ENCODE assay signal across 3 cellular contexts in the genomic region with DNA sequence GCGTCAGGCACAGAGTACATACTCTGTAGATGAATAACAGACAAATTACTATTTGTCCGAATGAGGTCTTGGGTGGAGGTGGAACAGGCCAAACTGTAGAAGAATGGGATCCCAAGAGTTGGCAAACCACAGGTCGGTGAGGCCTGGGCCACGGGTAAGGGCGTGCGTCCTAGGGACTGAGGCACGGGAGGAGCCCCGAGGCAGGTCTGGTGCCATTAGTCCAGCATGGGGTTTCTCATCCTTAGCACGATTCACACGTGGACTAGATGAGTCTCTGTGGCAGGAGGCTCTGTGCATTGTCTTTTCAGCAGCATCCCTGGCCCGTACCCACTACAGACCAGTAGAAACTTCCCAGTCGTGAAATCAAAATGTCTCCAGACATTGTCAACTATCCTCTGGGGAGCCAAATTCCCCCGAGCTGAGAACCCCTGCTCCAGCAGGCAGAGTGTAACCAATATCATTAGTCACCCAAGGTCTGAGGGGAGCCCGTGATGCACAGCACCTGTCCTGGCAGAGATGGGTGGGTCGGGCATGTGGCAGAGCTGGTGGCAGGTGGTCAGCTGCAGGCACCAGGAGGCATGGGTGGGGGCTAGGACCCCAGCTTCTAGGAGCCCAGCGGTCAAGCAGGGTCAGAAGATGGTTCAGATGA.
TF ChIP-seq lines count a peak whose summit lies in the region.

No MANE protein-coding gene starts in this region.

TF ChIP-seq in SK-N-SH, 30 proteins besides CTCF, POLR2A, EP300 and RAD21:
- TF ChIP-seq FOXJ3 (CRISPR knock-in tag; IDR thresholded peaks at IDR 0.05) (no peak), RFX5 (IDR thresholded peaks at IDR 0.05; ENCODE audit: low read length) (no peak), TCF12 (IDR thresholded peaks at IDR 0.05) (0 out of 2 replicates have a peak, but pooled peaks have one; percentile 3), FOXM1 (IDR thresholded peaks at IDR 0.05; ENCODE audit: low read depth) (no peak), ELF1 (IDR thresholded peaks at IDR 0.05) (no peak), RXRA (IDR thresholded peaks at IDR 0.05; ENCODE audit: borderline replicate concordance, low read depth) (no peak), TAF1 (IDR thresholded peaks at IDR 0.05; ENCODE audit: borderline replicate concordance, low read depth, low read length) (no peak)

TF ChIP-seq in SK-N-SH treated with all-trans-retinoic acid at 6 μM for 48 hours, 23 proteins besides CTCF, POLR2A, EP300 and RAD21:
- TF ChIP-seq, protein P1, sequence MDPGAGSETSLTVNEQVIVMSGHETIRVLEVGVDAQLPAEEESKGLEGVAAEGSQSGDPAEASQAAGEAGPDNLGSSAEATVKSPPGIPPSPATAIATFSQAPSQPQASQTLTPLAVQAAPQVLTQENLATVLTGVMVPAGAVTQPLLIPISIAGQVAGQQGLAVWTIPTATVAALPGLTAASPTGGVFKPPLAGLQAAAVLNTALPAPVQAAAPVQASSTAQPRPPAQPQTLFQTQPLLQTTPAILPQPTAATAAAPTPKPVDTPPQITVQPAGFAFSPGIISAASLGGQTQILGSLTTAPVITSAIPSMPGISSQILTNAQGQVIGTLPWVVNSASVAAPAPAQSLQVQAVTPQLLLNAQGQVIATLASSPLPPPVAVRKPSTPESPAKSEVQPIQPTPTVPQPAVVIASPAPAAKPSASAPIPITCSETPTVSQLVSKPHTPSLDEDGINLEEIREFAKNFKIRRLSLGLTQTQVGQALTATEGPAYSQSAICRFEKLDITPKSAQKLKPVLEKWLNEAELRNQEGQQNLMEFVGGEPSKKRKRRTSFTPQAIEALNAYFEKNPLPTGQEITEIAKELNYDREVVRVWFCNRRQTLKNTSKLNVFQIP (CRISPR knock-in tag; IDR thresholded peaks at IDR 0.05; ENCODE audit: borderline replicate concordance, low read depth): no peak
- TF ChIP-seq ESRRG (CRISPR knock-in tag; IDR thresholded peaks at IDR 0.05) (no peak), SNAI2 (CRISPR knock-in tag; IDR thresholded peaks at IDR 0.05) (no peak), ZFP30 (CRISPR knock-in tag; IDR thresholded peaks at IDR 0.05) (no peak), GLIS3 (CRISPR knock-in tag; IDR thresholded peaks at IDR 0.05) (no peak)

TF ChIP-seq in endothelial cell of umbilical vein, 7 proteins besides CTCF, POLR2A, EP300 and RAD21:
- TF ChIP-seq GATA2 (IDR thresholded peaks at IDR 0.05; ENCODE audit: insufficient read depth, insufficient read length, low read depth, low read length) (no peak), POLR2AphosphoS5 (IDR thresholded peaks at IDR 0.05; ENCODE audit: insufficient read depth, low read depth, low read length) (no peak), JUN (IDR thresholded peaks at IDR 0.05; ENCODE audit: borderline replicate concordance, insufficient read depth, insufficient read length, low read depth) (no peak), FOS (IDR thresholded peaks at IDR 0.05; ENCODE audit: borderline replicate concordance, insufficient read depth, low read length) (no peak), MYC (IDR thresholded peaks at IDR 0.05; ENCODE audit: low read depth, low read length) (no peak), EZH2 (IDR thresholded peaks at IDR 0.05; ENCODE audit: borderline replicate concordance, low read depth, low read length, severe bottlenecking) (no peak)
- TF ChIP-seq, protein P2, sequence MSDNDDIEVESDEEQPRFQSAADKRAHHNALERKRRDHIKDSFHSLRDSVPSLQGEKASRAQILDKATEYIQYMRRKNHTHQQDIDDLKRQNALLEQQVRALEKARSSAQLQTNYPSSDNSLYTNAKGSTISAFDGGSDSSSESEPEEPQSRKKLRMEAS (IDR thresholded peaks at IDR 0.05; ENCODE audit: insufficient read depth, insufficient read length): no peak
